In the genomic region with DNA sequence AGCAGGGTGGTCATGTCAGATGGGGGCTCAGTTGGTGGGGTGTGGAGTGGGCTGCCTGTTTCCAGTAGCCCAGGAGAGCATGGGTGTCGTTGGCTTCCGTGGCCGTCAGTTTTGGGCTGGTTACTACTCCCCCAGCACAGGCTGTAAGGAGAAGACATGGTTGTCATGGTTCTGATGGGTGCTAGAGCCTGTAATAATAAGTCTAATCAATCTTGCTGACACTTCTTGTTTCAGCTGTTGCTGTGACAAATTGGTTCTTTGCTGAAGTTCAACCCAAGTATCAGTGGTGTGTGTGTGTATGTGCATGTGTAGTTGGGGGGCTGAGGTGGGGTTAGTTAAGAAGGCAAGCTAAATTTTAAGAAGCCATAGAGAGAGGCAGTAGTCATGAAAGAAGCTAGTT, we compare ENCODE assay signal across 20 cellular contexts.
DNase-seq lines count a peak whose midpoint lies in the region; FAIRE-seq and TF ChIP-seq lines count a peak whose summit lies in the region.
"Had no signal": no experiment of that assay in that cellular context is flagged by ENCODE, and none has a peak within 500 bp of the region (broad histone marks: within the 10 kb centered on the region; RNA-seq: fewer than 3 reads in every experiment).

No MANE protein-coding gene starts in this region.

- TF ChIP-seq POLR2A in H1 (IDR thresholded peaks at IDR 0.05; ENCODE audit: control extremely low read depth in 1 of 2, low read depth in 2 of 2, low read length in 2 of 2) = no peak

- H3K18ac ChIP-seq in H1 (ENCODE audit: extremely low read depth, low read length) (no peak overlapping the region), trophoblast cell (ENCODE audit: low read length) (no peak overlapping the region)

- H4K5ac ChIP-seq in H1 (ENCODE audit: insufficient read length, low read depth, low read length) = no peak overlapping the region

- H2BK12ac ChIP-seq in H1 (ENCODE audit: low read depth, low read length) = no peak overlapping the region
- H2BK12ac ChIP-seq in trophoblast cell (ENCODE audit: low read length) = no peak overlapping the region

- H3K4me1 ChIP-seq in H1 (replicated peaks in 1 of 4; ENCODE audit: control insufficient read depth in 3 of 4, insufficient read depth in 4 of 4, low read length in 3 of 4) = no peaks in the 10 kb centered on the region
- no peaks in the 10 kb centered on the region for H3K4me1 ChIP-seq in trophoblast cell (ENCODE audit: control insufficient read depth in 1 of 2, insufficient read depth in 2 of 2, low read length in 2 of 2)
- H3K4me1 ChIP-seq in hepatocyte (ENCODE audit: insufficient read depth) = no peaks in the 10 kb centered on the region
- H3K4me1 ChIP-seq: BE2C, BLaER1 had no signal

- no peak for TF ChIP-seq EP300 in H1 (IDR thresholded peaks at IDR 0.05; ENCODE audit: borderline replicate concordance in 1 of 2, low read depth in 2 of 2, low read length in 2 of 2)

- no peaks in the 10 kb centered on the region for H3K79me2 ChIP-seq in H1 (ENCODE audit: control insufficient read depth in 1 of 2, insufficient read depth in 2 of 2, low read length in 2 of 2)
- no peaks in the 10 kb centered on the region for H3K79me2 ChIP-seq in trophoblast cell (ENCODE audit: control insufficient read depth, insufficient read depth, low read length, poor library complexity)
- no peaks in the 10 kb centered on the region for H3K79me2 ChIP-seq in hepatocyte

- no peak overlapping the region for H3K14ac ChIP-seq in H1 (ENCODE audit: insufficient read length)
- no peak overlapping the region for H3K14ac ChIP-seq in trophoblast cell (ENCODE audit: low read length)

- H4K91ac ChIP-seq in H1 (replicated peaks; ENCODE audit: insufficient read length, low read length) = no peak overlapping the region
- no peak overlapping the region for H4K91ac ChIP-seq in trophoblast cell (ENCODE audit: low read depth, low read length)

- H2BK20ac ChIP-seq in H1 (ENCODE audit: low read length) = no peak overlapping the region

- no peak overlapping the region for H4K8ac ChIP-seq in H1 (ENCODE audit: extremely low read depth, insufficient read depth, low read length)
- H4K8ac ChIP-seq in trophoblast cell (ENCODE audit: low read depth, low read length) = no peak overlapping the region

- CTCF ChIA-PET in H1 (lab: Charles Lee; ENCODE audit: partially characterized antibody) = interaction anchor here (0.9 kb wide), 2 partner anchors 14 to 133 kb away, joined by 3 read pairs; no protein-coding TSS in a partner anchor

- no peak for TF ChIP-seq RAD21 in H1 (IDR thresholded peaks at IDR 0.05 in 1 of 2, conservative IDR thresholded peaks at IDR 0.05 in 1 of 2; ENCODE audit: low read depth in 2 of 2, low read length in 2 of 2)

- no peaks in the 10 kb centered on the region for H3K9me3 ChIP-seq in H1 (ENCODE audit: insufficient read depth in 2 of 2, low read depth in 1 of 2, low read length in 1 of 2)
- H3K9me3 ChIP-seq in trophoblast cell (ENCODE audit: insufficient read depth, low read depth, low read length) = no peaks in the 10 kb centered on the region
- no peaks in the 10 kb centered on the region for H3K9me3 ChIP-seq in hepatocyte (ENCODE audit: low read depth)
- H3K9me3 ChIP-seq: BE2C, BLaER1 had no signal

- H3K23ac ChIP-seq in H1 (ENCODE audit: insufficient read length) (peak overlapping the region; percentile 52), trophoblast cell (ENCODE audit: low read length) (peak overlapping the region; percentile 100)

- H3K9ac ChIP-seq in H1 (replicated peaks in 1 of 4; ENCODE audit: extremely low read depth in 1 of 4, low read depth in 3 of 4, low read length in 3 of 4) (no peak overlapping the region), trophoblast cell (ENCODE audit: low read length) (no peak overlapping the region)
- H3K9ac ChIP-seq: BLaER1 had no signal

- H3K27me3 ChIP-seq in H1 (replicated peaks in 1 of 4; ENCODE audit: control insufficient read depth in 3 of 4, extremely low read depth in 1 of 4, insufficient read depth in 3 of 4, low read length in 3 of 4) (peaks cover 0 to 4% (median 2%) of the 10 kb centered on the region in 4 experiments; a peak in 3 of 7 replicates), trophoblast cell (ENCODE audit: insufficient read depth, low read length) (no peaks in the 10 kb centered on the region), hepatocyte (peaks cover 14% of the 10 kb centered on the region)
- H3K27me3 ChIP-seq: BE2C, BLaER1 had no signal

- H3K4ac ChIP-seq in H1 (replicated peaks; ENCODE audit: insufficient read length, low read depth, low read length) (no peak overlapping the region), trophoblast cell (ENCODE audit: low read depth, low read length) (no peak overlapping the region)

- H3K27ac ChIP-seq in H1 (ENCODE audit: low read depth, low read length) (no peak overlapping the region), trophoblast cell (ENCODE audit: low read depth, low read length) (no peak overlapping the region), hepatocyte (no peak overlapping the region)
- H3K27ac ChIP-seq: BLaER1 had no signal

- TF ChIP-seq CTCF in H1 (IDR thresholded peaks at IDR 0.05; ENCODE audit: control extremely low read depth in 1 of 3, insufficient read depth in 1 of 3, low read depth in 1 of 3, low read length in 3 of 3) = no peak
- no peak for TF ChIP-seq CTCF in hepatocyte (IDR thresholded peaks at IDR 0.05; ENCODE audit: poor library complexity)

- H3K36me3 ChIP-seq in H1 (ENCODE audit: control insufficient read depth in 2 of 4, insufficient read depth in 4 of 4, low read length in 3 of 4) (no peaks in the 10 kb centered on the region), trophoblast cell (ENCODE audit: control insufficient read depth in 1 of 2, insufficient read depth in 2 of 2, low read length in 2 of 2) (no peaks in the 10 kb centered on the region), hepatocyte (replicated peaks; ENCODE audit: insufficient read depth, low read depth) (no peaks in the 10 kb centered on the region)
- H3K36me3 ChIP-seq: BE2C, BLaER1 had no signal

- 98% methylated on average over 3 of the region's 3 CpGs; no CpG with 5 or more reads in 1 of the 2 experiments for WGBS in H1 (ENCODE audit: extremely low coverage in 1 of 2, insufficient coverage in 1 of 2, insufficient read length in 1 of 2, insufficient replicate concordance in 2 of 2, low coverage in 1 of 2, low lambda C conversion rate in 2 of 2, missing lambda C conversion rate in 1 of 2), 2 experiments
- WGBS in trophoblast cell (ENCODE audit: extremely low coverage, insufficient coverage, insufficient read length) = no CpG with 5 or more reads among the region's 3 CpGs
- 91% methylated on average over 3 of the region's 3 CpGs for WGBS in hepatocyte (ENCODE audit: low lambda C conversion rate, missing lambda C conversion rate)

- H3K4me3 ChIP-seq in H1 (ENCODE audit: extremely low read depth in 1 of 4, insufficient read depth in 2 of 4, low read depth in 3 of 4, low read length in 4 of 4) (no peak overlapping the region), trophoblast cell (ENCODE audit: low read depth, low read length) (no peak overlapping the region), hepatocyte (no peak overlapping the region)
- H3K4me3 ChIP-seq: BLaER1 had no signal

- POLR2A ChIA-PET in H1 (lab: Charles Lee; ENCODE audit: partially characterized antibody) = no interaction called here

- no peak overlapping the region for H2AFZ ChIP-seq in H1 (ENCODE audit: low read length)
- H2AFZ ChIP-seq in trophoblast cell (ENCODE audit: insufficient read depth, low read length, poor library complexity) = no peak overlapping the region
- H2AFZ ChIP-seq in hepatocyte = no peak overlapping the region

- no peaks in the 10 kb centered on the region for H3K23me2 ChIP-seq in H1 (ENCODE audit: low read depth, low read length)

- H2BK120ac ChIP-seq in H1 (replicated peaks; ENCODE audit: low read depth, low read length) (no peak overlapping the region), trophoblast cell (ENCODE audit: insufficient read depth, low read length, poor library complexity) (no peak overlapping the region)

- H3K79me1 ChIP-seq in H1 (ENCODE audit: low read depth, low read length) = no peaks in the 10 kb centered on the region
- H3K79me1 ChIP-seq in trophoblast cell (ENCODE audit: low read length) = no peaks in the 10 kb centered on the region

- no peak overlapping the region for H2AK5ac ChIP-seq in H1 (ENCODE audit: low read depth, low read length)
- H2AK5ac ChIP-seq in trophoblast cell (ENCODE audit: low read length) = no peak overlapping the region

- DNase-seq in H1 (ENCODE audit: low read depth in 1 of 2, low spot score in 2 of 2) (no peak), trophoblast cell (no peak), cerebellar cortex (ENCODE audit: low spot score) (no peak), DMS 273 (lab: John Stamatoyannopoulos, UW; ENCODE audit: unreplicated experiment) (no peak), hepatocyte (ENCODE audit: low spot score) (no peak)
- DNase-seq: 8988T; ACHN; BE2C; C1 segment of cervical spinal cord; CD4-positive, alpha-beta memory T cell; CD4-positive, CD25-positive, alpha-beta regulatory T cell; CD8-positive, alpha-beta memory T cell; COR-L47; DMS79 treated with DMSO at 0.1 percent for 48 hours; GF-D8 had no signal

- H4K20me1 ChIP-seq in H1 (replicated peaks in 1 of 2; ENCODE audit: control insufficient read depth in 1 of 2, insufficient read depth in 2 of 2, low read length in 2 of 2) = no peaks in the 10 kb centered on the region
- no peaks in the 10 kb centered on the region for H4K20me1 ChIP-seq in hepatocyte (ENCODE audit: insufficient read depth, poor library complexity, severe bottlenecking)
- H4K20me1 ChIP-seq: BLaER1 had no signal

- no peak overlapping the region for H4K12ac ChIP-seq in trophoblast cell (ENCODE audit: low read depth, low read length)

- FAIRE-seq in H1 (lab: Jason Lieb, UNC) = no peak
- FAIRE-seq: A204.1, G401.6, GM12891, GM19239 had no signal

- H2BK15ac ChIP-seq in H1 (ENCODE audit: low read length) = no peak overlapping the region

- no peaks in the 10 kb centered on the region for H3K9me2 ChIP-seq in hepatocyte (replicated peaks; ENCODE audit: insufficient read depth)

- no peak overlapping the region for H3K4me2 ChIP-seq in H1 (ENCODE audit: insufficient read depth in 1 of 2, low read depth in 2 of 2, low read length in 2 of 2)
- no peak overlapping the region for H3K4me2 ChIP-seq in trophoblast cell (ENCODE audit: low read length)
- no peak overlapping the region for H3K4me2 ChIP-seq in hepatocyte
- H3K4me2 ChIP-seq: BLaER1 had no signal

- H2BK5ac ChIP-seq in H1 (ENCODE audit: low read depth, low read length) (no peak overlapping the region), trophoblast cell (ENCODE audit: low read depth, low read length, poor library complexity) (no peak overlapping the region)

- no peak overlapping the region for H3K56ac ChIP-seq in H1 (replicated peaks; ENCODE audit: insufficient read length, low read depth, low read length)

TF ChIP-seq in H1, 55 proteins besides CTCF, POLR2A, EP300 and RAD21 (continues in another document):
- no peak for TF ChIP-seq KDM4A (IDR thresholded peaks at IDR 0.05; ENCODE audit: low read depth, low read length, severe bottlenecking)
- no peak for TF ChIP-seq TBP (IDR thresholded peaks at IDR 0.05; ENCODE audit: low read depth, low read length)
- TF ChIP-seq POU5F1 (IDR thresholded peaks at IDR 0.05; ENCODE audit: low read depth, low read length) = no peak
- TF ChIP-seq CREB1 (IDR thresholded peaks at IDR 0.05) = no peak
